In the genomic region with DNA sequence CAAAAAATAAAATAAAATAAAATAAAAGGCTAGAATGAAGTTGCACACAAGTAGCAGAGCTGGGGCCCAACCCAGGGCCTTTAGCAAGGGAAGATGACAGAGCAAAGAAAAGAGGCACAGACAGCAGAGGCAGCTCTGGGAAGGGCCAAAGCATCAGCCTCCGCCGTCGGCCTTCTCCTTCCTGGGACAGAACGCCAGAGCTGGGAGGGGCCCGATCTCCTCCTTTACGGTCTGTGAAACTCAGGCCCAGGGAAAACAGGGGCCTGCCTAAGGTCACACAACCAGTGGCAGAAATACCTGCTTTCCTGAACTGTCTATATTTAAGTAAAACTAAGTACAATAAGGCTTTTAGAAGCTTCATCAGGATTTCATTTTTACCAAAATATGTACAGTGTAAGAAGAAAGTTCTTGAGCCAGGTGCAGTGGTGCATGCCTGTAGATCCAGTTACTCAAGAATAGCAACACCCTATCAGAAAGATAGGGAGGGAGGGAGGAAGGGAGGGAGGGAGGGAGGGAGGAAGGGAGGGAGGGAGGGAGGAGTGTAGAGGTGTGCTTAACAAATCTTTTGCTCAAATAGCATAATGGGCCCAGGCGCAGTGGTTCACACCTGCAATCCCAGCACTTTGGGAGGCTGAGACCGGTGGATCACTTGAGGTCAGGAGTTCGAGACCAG, we compare ENCODE assay signal across 17 cellular contexts. TPM values are rescaled to one million over a fixed set of nuclear protein-coding genes. Genes with fewer than 3 reads are reported as not detected.
DNase-seq lines count a peak whose midpoint lies in the region; ATAC-seq and TF ChIP-seq lines count a peak whose summit lies in the region.
"Had no signal": no experiment of that assay in that cellular context is flagged by ENCODE, and none has a peak within 500 bp of the region (broad histone marks: within the 10 kb centered on the region; RNA-seq: fewer than 3 reads in every experiment).

No MANE protein-coding gene starts in this region.

- H3K4me2 ChIP-seq in Karpas-422 (ENCODE audit: low read depth, low read length, poor library complexity, severe bottlenecking): no peak overlapping the region

- WGBS in esophagus, 2 donors: 52 to 61% methylated on average over 8 to 9 of the region's 9 CpGs

- H3K9ac ChIP-seq in Karpas-422 (ENCODE audit: low read length): no peak overlapping the region

- no peak overlapping the region for H2AFZ ChIP-seq in Karpas-422 (ENCODE audit: low read length)

- ATAC-seq in Right ventricle myocardium superior (ENCODE audit: poor library complexity): no peak
- ATAC-seq in left cardiac atrium: no peak
- ATAC-seq in lower lobe of right lung: peak; percentile 15 to 28
- ATAC-seq in upper lobe of right lung: peak; percentile 49

- DNase-seq in Right ventricle myocardium superior (peak; percentile 30), left cardiac atrium (no peak), lower lobe of right lung (no peak), upper lobe of right lung (peak; percentile 66), NCI-H2029 treated with DMSO at 0.1 percent for 48 hours (lab: John Stamatoyannopoulos, UW) (no peak), NCI-H524 (lab: John Stamatoyannopoulos, UW) (no peak), Karpas-422 (no peak)
- DNase-seq: 8988T, COR-L47, IMR-90, NCI-H1048, NCI-H1694, NCI-H510A, SJCRH30 had no signal

- H3K36me3 ChIP-seq in esophagus (ENCODE audit: control insufficient read depth in 2 of 2, insufficient read depth in 2 of 2, low read length in 1 of 2): no peaks in the 10 kb centered on the region
- H3K36me3 ChIP-seq in lower lobe of right lung: no peaks in the 10 kb centered on the region
- no peaks in the 10 kb centered on the region for H3K36me3 ChIP-seq in upper lobe of right lung
- no peaks in the 10 kb centered on the region for H3K36me3 ChIP-seq in Karpas-422 (ENCODE audit: insufficient read depth, low read length)
- H3K36me3 ChIP-seq: HAP-1, SJCRH30 had no signal

- H3K9me3 ChIP-seq in esophagus (ENCODE audit: control insufficient read depth in 2 of 2, insufficient read depth in 1 of 2, low read depth in 1 of 2, low read length in 1 of 2) (no peaks in the 10 kb centered on the region), lower lobe of right lung (no peaks in the 10 kb centered on the region), upper lobe of right lung (no peaks in the 10 kb centered on the region), Karpas-422 (ENCODE audit: low read length) (no peaks in the 10 kb centered on the region)
- H3K9me3 ChIP-seq: HAP-1, SJCRH30 had no signal

- H3K27ac ChIP-seq in esophagus (ENCODE audit: low read depth in 2 of 2, low read length in 1 of 2): peak overlapping the region; percentile 87 to 88
- peak overlapping the region; percentile 31 for H3K27ac ChIP-seq in lower lobe of right lung
- H3K27ac ChIP-seq in upper lobe of right lung: no peak overlapping the region
- H3K27ac ChIP-seq in Karpas-422 (ENCODE audit: low read length): no peak overlapping the region
- H3K27ac ChIP-seq: SJCRH30 had no signal

- H4K20me1 ChIP-seq in Karpas-422 (ENCODE audit: insufficient read depth, low read depth, low read length): no peaks in the 10 kb centered on the region

- TF ChIP-seq CTCF in lower lobe of right lung (IDR thresholded peaks at IDR 0.05) (no peak), upper lobe of right lung (IDR thresholded peaks at IDR 0.05) (no peak)

- H3K4me3 ChIP-seq in esophagus (ENCODE audit: low read depth in 1 of 2, low read length in 2 of 2): no peak overlapping the region
- H3K4me3 ChIP-seq in lower lobe of right lung: no peak overlapping the region
- no peak overlapping the region for H3K4me3 ChIP-seq in upper lobe of right lung
- no peak overlapping the region for H3K4me3 ChIP-seq in Karpas-422 (ENCODE audit: low read length)
- H3K4me3 ChIP-seq: HAP-1, SJCRH30 had no signal

- no peaks in the 10 kb centered on the region for H3K79me2 ChIP-seq in Karpas-422 (ENCODE audit: low read length)

- intact Hi-C loops in Right ventricle myocardium superior (cut with DNase I) (no loop called here), left cardiac atrium (cut with DNase I) (no loop called here), lower lobe of right lung (cut with DNase I) (no loop called here), upper lobe of right lung (cut with DNase I) (no loop called here)

- H3K27me3 ChIP-seq in esophagus (ENCODE audit: control insufficient read depth in 1 of 2, insufficient read depth in 2 of 2, low read length in 2 of 2) (no peaks in the 10 kb centered on the region), lower lobe of right lung (ENCODE audit: low read depth) (peaks cover 6% of the 10 kb centered on the region), upper lobe of right lung (no peaks in the 10 kb centered on the region), Karpas-422 (ENCODE audit: low read length) (no peaks in the 10 kb centered on the region)
- H3K27me3 ChIP-seq: SJCRH30 had no signal

- no peaks in the 10 kb centered on the region for H3K4me1 ChIP-seq in esophagus (ENCODE audit: control insufficient read depth in 2 of 2, insufficient read depth in 2 of 2, low read length in 1 of 2)
- peaks cover 8% of the 10 kb centered on the region for H3K4me1 ChIP-seq in lower lobe of right lung
- H3K4me1 ChIP-seq in upper lobe of right lung: peaks cover 3% of the 10 kb centered on the region
- H3K4me1 ChIP-seq in Karpas-422 (ENCODE audit: low read length): peaks cover 4% of the 10 kb centered on the region
- H3K4me1 ChIP-seq: HAP-1, SJCRH30 had no signal

- no peaks in the 10 kb centered on the region for H3K9me2 ChIP-seq in Karpas-422 (replicated peaks; ENCODE audit: insufficient read depth, low read length)

RNA-seq across cellular contexts. Expression of gene MUC4, which starts 43.0 kb away (rescaled TPM):
- total RNA-seq in Right ventricle myocardium superior: not detected
- total RNA-seq in left cardiac atrium: not detected
- 10 to 100 TPM; 15.6 to 17.4 TPM for polyA plus RNA-seq in esophagus
- 7.9 TPM for total RNA-seq in lower lobe of right lung
- 1.1 TPM for total RNA-seq in upper lobe of right lung
- not detected in 2 replicates for total RNA-seq in Karpas-422 (2014; rRNA removed; shearing (Covaris generic); ENCODE audit: low replicate concordance)
- total RNA-seq: IMR-90 had no signal
- polyA plus RNA-seq: CD14-positive monocyte, IMR-90 had no signal

RNA-seq across cellular contexts. Expression of gene TNK2, which starts 53.6 kb away (rescaled TPM):
- total RNA-seq in Right ventricle myocardium superior (26.7 TPM), left cardiac atrium (10 to 100 TPM; 47.6 to 50.4 TPM), lower lobe of right lung (56.7 TPM), upper lobe of right lung (58.8 TPM)
- 10 to 100 TPM; 38.8 to 87.5 TPM for polyA plus RNA-seq in esophagus
- 25.5 and 26.0 TPM in 2 replicates for total RNA-seq in Karpas-422 (2014; rRNA removed; shearing (Covaris generic); ENCODE audit: low replicate concordance)

Comparison
In these comparisons a context has a peak if more than half of its experiments do, and no peak if none do; other contexts are left out.
1. DNase-seq: peak in Right ventricle myocardium superior (single experiment) and upper lobe of right lung (single experiment); none in left cardiac atrium (single experiment), lower lobe of right lung (single experiment), NCI-H2029 treated with DMSO at 0.1 percent for 48 hours (single experiment), NCI-H524 (0 of 2) and Karpas-422 (single experiment).
2. ATAC-seq: peak in lower lobe of right lung (2 of 2) and upper lobe of right lung (single experiment); none in Right ventricle myocardium superior (single experiment) and left cardiac atrium (0 of 2).
3. H3K27ac ChIP-seq: peak in esophagus (2 of 2) and lower lobe of right lung (single experiment); none in upper lobe of right lung (single experiment) and Karpas-422 (single experiment).